In the genomic region with DNA sequence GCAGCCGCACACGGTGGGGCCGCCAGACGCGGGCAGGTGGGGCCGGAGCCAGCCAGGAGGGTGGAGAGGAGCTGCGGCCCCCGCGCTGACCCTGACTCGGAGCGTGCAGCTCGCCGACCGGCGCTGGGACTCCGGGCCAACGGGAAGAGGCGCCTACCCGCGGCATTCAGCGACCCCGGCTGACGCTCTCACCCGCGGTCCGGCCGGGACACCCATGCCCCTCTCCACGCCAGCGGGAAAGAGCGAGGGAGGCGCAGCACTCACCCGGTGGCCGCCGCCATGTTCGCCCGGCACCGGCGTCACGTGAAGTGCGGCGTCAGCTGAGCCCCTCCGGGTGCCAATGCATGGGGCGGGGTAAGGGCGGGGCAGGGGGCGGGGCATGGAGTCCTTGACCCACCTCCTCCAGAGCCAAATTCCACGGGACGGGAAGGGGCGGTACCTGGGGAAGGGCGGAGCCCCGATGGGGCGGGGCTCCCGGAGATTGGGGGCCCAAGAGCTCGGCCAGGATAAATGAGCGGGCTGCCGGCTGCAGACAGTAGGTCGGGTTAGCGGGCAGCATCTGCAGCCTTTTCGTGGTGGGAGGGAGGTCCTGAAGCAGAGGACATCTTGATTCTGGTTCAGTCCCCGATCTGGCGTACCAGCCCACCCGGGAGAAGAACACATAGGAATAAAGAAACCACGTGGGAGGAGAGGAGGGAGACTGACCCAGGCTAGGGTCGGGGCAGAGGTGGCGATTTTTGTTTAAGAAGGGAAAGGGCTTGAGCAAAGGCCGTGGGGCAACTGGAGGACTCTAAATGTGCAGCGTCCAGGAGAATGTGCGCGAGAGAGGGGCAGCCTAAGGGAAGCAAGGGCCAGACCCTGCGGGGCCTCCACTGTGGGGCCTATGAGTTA, we compare ENCODE assay signal across 8 cellular contexts. TPM values are rescaled to one million over a fixed set of nuclear protein-coding genes. Genes with fewer than 3 reads are reported as not detected.
DNase-seq lines count a peak whose midpoint lies in the region; ATAC-seq and TF ChIP-seq lines count a peak whose summit lies in the region.

A gene (minus strand): TSS at position 312 of the 891 bp plus-strand sequence. CDS start 31 bp downstream, at position 281.

- H3K27me3 ChIP-seq in CD8-positive, alpha-beta memory T cell (ENCODE audit: insufficient read depth, low read length, poor library complexity, severe bottlenecking): no peaks in the 10 kb centered on the region

- in situ Hi-C loops in endometrial microvascular endothelial cells (cut with HindIII; ENCODE audit: inconsistent ontology term, low pct_unique_long_range_greater_than_20kb, low sequenced_read_pairs): no loop called here

- POLR2A ChIA-PET in CD8-positive, alpha-beta memory T cell (lab: Charles Lee): no interaction called here

- peak; percentile 78 for ATAC-seq in GM19467 (IDR thresholded peaks at IDR 0.05; ENCODE audit: unreplicated experiment)

- no peaks in the 10 kb centered on the region for H3K9me3 Mint-ChIP-seq in CD8-positive, alpha-beta memory T cell
- H3K9me3 Mint-ChIP-seq in mesothelial cell of epicardium: no peaks in the 10 kb centered on the region

- H3K27me3 Mint-ChIP-seq in CD8-positive, alpha-beta memory T cell: peaks cover 0 to 3% of the 10 kb centered on the region in 2 donors
- H3K27me3 Mint-ChIP-seq in mesothelial cell of epicardium (ENCODE audit: low read depth): peaks cover 17% of the 10 kb centered on the region

- H3K27ac Mint-ChIP-seq in CD8-positive, alpha-beta memory T cell: peak within 1 kb of the TSS; percentile 17 to 90 (median 79)
- peak within 1 kb of the TSS; percentile 52 for H3K27ac Mint-ChIP-seq in mesothelial cell of epicardium

- H3K4me3 Mint-ChIP-seq in CD8-positive, alpha-beta memory T cell: peak within 1 kb of the TSS; percentile 76 to 95 (median 91)
- H3K4me3 Mint-ChIP-seq in mesothelial cell of epicardium: peak within 1 kb of the TSS; percentile 85

- H3K4me1 ChIP-seq in CD8-positive, alpha-beta memory T cell (ENCODE audit: insufficient read depth, low read length): peaks cover 21% of the 10 kb centered on the region

- H3K9me3 ChIP-seq in CD8-positive, alpha-beta memory T cell (ENCODE audit: low read length): no peaks in the 10 kb centered on the region

- CTCF ChIA-PET in CD8-positive, alpha-beta memory T cell (lab: Charles Lee): no interaction called here

- DNase-seq in CD8-positive, alpha-beta memory T cell: peak; percentile 71 to 86 (median 78)
- DNase-seq in HT-29 (ENCODE audit: low spot score): peak; percentile 79
- peak; percentile 64 for DNase-seq in NOMO-1 treated with dmso at 0.1 percent for 144 hours (lab: John Stamatoyannopoulos, UW; ENCODE audit: unreplicated experiment)
- peak; percentile 43 for DNase-seq in activated CD8-positive, alpha-beta memory T cell treated with anti-CD3 and anti-CD28 coated beads, Interleukin-2, amount 50 U/mL, for 1 hour (ENCODE audit: extremely low read depth)
- peak; percentile 79 to 84 for DNase-seq in mesothelial cell of epicardium (ENCODE audit: low spot score in 2 of 2, unreplicated experiment in 2 of 2)
- peak; percentile 74 to 75 for DNase-seq in stimulated activated CD8-positive, alpha-beta memory T cell treated with anti-CD3 and anti-CD28 coated beads, Interleukin-15, amount 100 ng/mL, for 4 hours (ENCODE audit: low read depth in 2 of 2)

- no peak for TF ChIP-seq CTCF in mesothelial cell of epicardium (IDR thresholded peaks at IDR 0.05; ENCODE audit: unreplicated experiment)

- H3K36me3 ChIP-seq in CD8-positive, alpha-beta memory T cell (ENCODE audit: insufficient read depth, low read length): no peaks in the 10 kb centered on the region

- H3K36me3 Mint-ChIP-seq in CD8-positive, alpha-beta memory T cell: no peaks in the 10 kb centered on the region
- H3K36me3 Mint-ChIP-seq in mesothelial cell of epicardium: no peaks in the 10 kb centered on the region

- peaks cover 15 to 33% (median 17%) of the 10 kb centered on the region in 3 donors for H3K4me1 Mint-ChIP-seq in CD8-positive, alpha-beta memory T cell
- H3K4me1 Mint-ChIP-seq in mesothelial cell of epicardium: peaks cover 29% of the 10 kb centered on the region

- peak within 1 kb of the TSS; percentile 86 for H3K4me3 ChIP-seq in CD8-positive, alpha-beta memory T cell (ENCODE audit: low read length)

- H3K27ac ChIP-seq in CD8-positive, alpha-beta memory T cell (ENCODE audit: low read depth, low read length): no peak within 1 kb of the TSS

RNA-seq across cellular contexts. Expression of the gene that starts here (rescaled TPM):
- 10 to 100 TPM; 47.9 to 49.0 TPM for total RNA-seq in CD8-positive, alpha-beta memory T cell
- polyA plus RNA-seq in CD8-positive, alpha-beta memory T cell: 109 TPM
- 53.0 and 66.1 TPM in 2 replicates for total RNA-seq in HT-29 (2014; rRNA removed; shearing (Covaris generic))
- 76.7 TPM for total RNA-seq in endometrial microvascular endothelial cells (ENCODE audit: inconsistent ontology term)
- total RNA-seq in mesothelial cell of epicardium: 49.7 to 52.6 TPM (median 50.5 TPM) in 3 replicates
